ENCODE assay signal across 8 cellular contexts in the genomic region with DNA sequence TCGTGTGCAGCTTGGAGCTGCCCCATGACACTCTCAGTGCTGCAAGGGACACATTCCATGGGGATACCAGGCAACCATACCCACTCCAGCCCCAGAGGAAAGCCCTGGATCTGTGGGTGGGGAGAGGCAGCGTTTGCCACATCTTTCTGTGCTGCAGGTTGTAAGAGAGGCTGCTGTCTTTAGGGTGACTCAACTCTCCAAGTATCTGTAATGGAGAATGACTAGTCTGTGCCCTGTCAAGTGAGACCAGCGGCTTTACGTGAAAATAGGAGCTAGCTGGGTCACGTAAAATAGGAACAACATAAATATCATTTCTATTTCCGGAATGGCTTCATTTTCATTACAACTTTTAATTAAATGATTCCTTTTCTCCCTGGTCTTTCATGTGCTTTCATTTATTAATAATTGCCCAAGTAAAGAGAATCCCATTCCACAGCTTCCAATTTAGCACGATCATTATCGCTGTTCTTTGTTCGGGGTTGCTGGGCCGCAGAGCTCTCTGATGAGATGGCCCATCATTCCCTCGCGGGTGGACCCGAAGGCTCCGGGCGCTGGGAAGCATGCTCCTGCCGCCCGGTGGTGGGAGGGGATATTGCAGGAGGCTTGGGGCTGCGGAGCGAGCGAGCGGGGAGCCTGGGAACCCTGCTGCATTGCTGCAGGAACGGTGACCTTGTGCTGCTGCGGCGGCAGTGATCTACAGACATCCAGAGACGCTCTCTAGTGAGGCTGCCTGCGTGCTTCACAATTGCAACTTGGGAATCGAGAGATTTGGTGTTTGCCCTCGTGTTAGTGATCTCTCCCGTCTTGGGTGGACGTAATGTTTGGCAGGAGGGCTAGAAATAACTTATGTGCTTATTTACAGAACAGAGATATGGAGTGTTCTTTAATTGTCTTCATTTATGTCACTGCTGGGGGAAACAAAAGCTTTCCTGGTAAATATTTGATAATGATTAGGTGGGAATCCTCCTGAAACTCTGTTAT. TPM values are rescaled to one million over a fixed set of nuclear protein-coding genes. Genes with fewer than 3 reads are reported as not detected.
DNase-seq lines count a peak whose midpoint lies in the region; ATAC-seq and TF ChIP-seq lines count a peak whose summit lies in the region.

No MANE protein-coding gene starts in this region.

- no peaks in the 10 kb centered on the region for H3K9me3 Mint-ChIP-seq in natural killer cell

- peak overlapping the region; percentile 49 for H3K4me3 Mint-ChIP-seq in natural killer cell

- intact Hi-C loops in natural killer cell (cut with micrococcal nuclease): loop anchor here (5.0 kb wide), 1 partner anchor 483 kb away; no protein-coding TSS in a partner anchor

- peak overlapping the region; percentile 33 for H3K4me3 ChIP-seq in epithelial cell of proximal tubule (ENCODE audit: low read depth, low read length)

- H3K27ac Mint-ChIP-seq in natural killer cell: no peak overlapping the region

- no peaks in the 10 kb centered on the region for H3K36me3 Mint-ChIP-seq in natural killer cell

- DNase-seq in DMS153 treated with DMSO at 0.1 percent for 48 hours (lab: John Stamatoyannopoulos, UW; ENCODE audit: unreplicated experiment) (peak; percentile 88), HT1080 (ENCODE audit: low read depth) (peak; percentile 67), NOMO-1 treated with DMSO at 0.1 percent for 48 hours (lab: John Stamatoyannopoulos, UW; ENCODE audit: unreplicated experiment) (peak; percentile 29), activated T-cell treated with anti-CD3 and anti-CD28 coated beads for 1 hour (ENCODE audit: low read depth) (peak; percentile 31), epithelial cell of proximal tubule (ENCODE audit: low read depth) (peak; percentile 61), natural killer cell (peak; percentile 21), stromal cell of bone marrow (ENCODE audit: low read depth) (peak; percentile 15)

- H3K4me1 Mint-ChIP-seq in natural killer cell: peaks cover 7 to 9% of the 10 kb centered on the region in 2 donors

- peaks cover 53 to 70% of the 10 kb centered on the region in 2 donors for H3K27me3 Mint-ChIP-seq in natural killer cell (ENCODE audit: low read depth in 2 of 2)

- peak; percentile 92 for TF ChIP-seq CTCF in epithelial cell of proximal tubule (conservative IDR thresholded peaks at IDR 0.05; ENCODE audit: low read depth, low read length)
- TF ChIP-seq CTCF in natural killer cell (IDR thresholded peaks at IDR 0.05): peak; percentile 60

- ATAC-seq in GM21515 (IDR thresholded peaks at IDR 0.05; ENCODE audit: unreplicated experiment) (peak; percentile 99), natural killer cell (peak; percentile 61 to 84 (median 63))

RNA-seq across cellular contexts. Expression of gene SLC6A5, which starts 10.6 kb away (rescaled TPM):
- not detected in 2 replicates for total RNA-seq in HT1080 (2014; rRNA removed; shearing (Covaris generic))
- polyA plus RNA-seq in HT1080 (2015; cell fraction: cytosol; rRNA removed): not detected in 2 replicates
- not detected in 2 replicates for polyA plus RNA-seq in HT1080 (2015; cell fraction: nucleus; rRNA removed)
- total RNA-seq in epithelial cell of proximal tubule: not detected in 2 replicates
- not detected for total RNA-seq in natural killer cell

RNA-seq across cellular contexts. Expression of gene NELL1, which starts 59.4 kb away (rescaled TPM):
- not detected in 2 replicates for total RNA-seq in HT1080 (2014; rRNA removed; shearing (Covaris generic))
- not detected in 2 replicates for polyA plus RNA-seq in HT1080 (2015; cell fraction: cytosol; rRNA removed)
- not detected in 2 replicates for polyA plus RNA-seq in HT1080 (2015; cell fraction: nucleus; rRNA removed)
- total RNA-seq in epithelial cell of proximal tubule: not detected in 2 replicates
- total RNA-seq in natural killer cell: not detected

Comparison
In these comparisons a context has a peak if more than half of its experiments do, and no peak if none do; other contexts are left out.
1. Peak in every context shown above with its lines: DNase-seq, ATAC-seq and H3K4me3 ChIP-seq.
2. DNase-seq: peak in every context shown above with its lines; median percentile 88 in DMS153 treated with DMSO at 0.1 percent for 48 hours; 67 in HT1080; 61 in epithelial cell of proximal tubule; 31 in activated T-cell treated with anti-CD3 and anti-CD28 coated beads for 1 hour; 29 in NOMO-1 treated with DMSO at 0.1 percent for 48 hours; 21 in natural killer cell; 15 in stromal cell of bone marrow.